Comparison of ENCODE assay signal across 8 cellular contexts in the genomic region with DNA sequence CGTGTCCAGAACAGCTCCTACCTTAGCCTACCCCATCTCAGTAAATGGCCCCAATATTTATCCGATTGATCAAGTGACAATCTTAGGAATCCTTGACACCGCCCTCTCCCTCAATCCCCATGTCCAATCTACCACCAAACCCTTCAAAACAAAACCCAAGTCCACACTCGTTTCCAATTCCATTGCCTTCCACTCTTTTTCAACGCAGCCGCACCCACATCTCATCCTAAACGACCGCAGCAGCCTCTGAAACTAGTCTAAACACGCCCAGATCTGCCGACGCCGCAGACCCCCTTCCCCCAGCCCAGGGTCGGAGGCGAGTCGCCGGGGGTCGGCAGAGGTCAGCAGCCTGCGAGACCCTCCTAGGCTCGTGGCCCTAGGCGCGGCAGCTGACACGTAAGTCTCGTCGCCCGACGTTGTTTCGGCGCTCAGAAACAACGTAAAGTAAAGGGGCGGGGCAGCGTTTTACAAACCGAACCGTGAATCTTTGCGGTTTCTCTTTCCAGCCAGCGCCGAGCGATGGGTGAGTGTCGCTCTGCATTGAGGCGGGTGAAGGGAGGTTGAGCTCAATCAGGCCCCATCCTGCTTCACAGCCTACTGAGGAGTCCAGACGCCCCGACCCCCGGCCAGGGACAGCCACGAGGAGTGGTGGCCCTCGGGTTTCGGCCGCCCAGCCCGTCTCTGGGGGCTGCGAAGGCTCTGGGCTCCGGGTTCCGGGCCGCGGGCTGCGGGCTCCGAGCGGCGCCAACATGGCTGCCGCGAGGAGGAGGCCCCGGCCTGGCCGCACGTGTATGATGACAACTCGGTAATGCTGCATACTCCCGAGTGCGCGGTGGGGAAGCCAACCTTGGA. TPM values are rescaled to one million over a fixed set of nuclear protein-coding genes. Genes with fewer than 3 reads are reported as not detected.
DNase-seq lines count a peak whose midpoint lies in the region; ATAC-seq and TF ChIP-seq lines count a peak whose summit lies in the region.

A gene (plus strand): TSS at position 463 of the 852 bp plus-strand sequence. CDS start 57 bp downstream, at position 520.

- H3K36me3 ChIP-seq in kidney epithelial cell (ENCODE audit: control insufficient read depth, insufficient read depth, low read length) = peaks cover 1% of the 10 kb centered on the region

- no peak for TF ChIP-seq CTCF in kidney epithelial cell (IDR thresholded peaks at IDR 0.05; ENCODE audit: insufficient read depth, low read length, poor library complexity, severe bottlenecking)

- ATAC-seq in GM19043 (IDR thresholded peaks at IDR 0.05; ENCODE audit: low read depth, unreplicated experiment) (peak; percentile 80), HG03354 (IDR thresholded peaks at IDR 0.05; ENCODE audit: poor library complexity, severe bottlenecking, unreplicated experiment) (peak; percentile 84)

- peak within 1 kb of the TSS; percentile 80 for H3K4me3 ChIP-seq in kidney epithelial cell (ENCODE audit: low read depth, low read length)

- DNase-seq in AML-193 (lab: John Stamatoyannopoulos, UW) (peak; percentile 84 to 88), NCI-H446 treated with DMSO at 0.1 percent for 48 hours (lab: John Stamatoyannopoulos, UW) (peak; percentile 87), cerebellum (ENCODE audit: low spot score) (peak; percentile 90), kidney epithelial cell (ENCODE audit: low read depth) (peak; percentile 78)
- peak; percentile 84 for DNase-seq in activated CD4-positive, alpha-beta T cell treated with anti-CD3 and anti-CD28 coated beads for 1 hour
- peak; percentile 93 for DNase-seq in stimulated activated CD4-positive, alpha-beta T cell treated with anti-CD3 and anti-CD28 coated beads, Interleukin-15, amount 100 ng/mL, for 24 hours

- H3K27me3 ChIP-seq in kidney epithelial cell (ENCODE audit: control insufficient read depth, insufficient read depth, low read length) = no peaks in the 10 kb centered on the region

RNA-seq across cellular contexts. Expression of the gene that starts here (rescaled TPM):
- total RNA-seq in cerebellum (658 TPM), kidney epithelial cell (3,692 and 4,100 TPM in 2 replicates)

Comparison
In these comparisons a context has a peak if more than half of its experiments do, and no peak if none do; other contexts are left out.
1. Peak in every context shown above with its lines: DNase-seq, ATAC-seq and H3K4me3 ChIP-seq.